In genomic region chr17:39461911-39462641, GRCh38 we compare ENCODE assay signal across 8 cellular contexts. TPM values are rescaled to one million over a fixed set of nuclear protein-coding genes. Genes with fewer than 3 reads are reported as not detected.
A peak's percentile ranks its signal among the peaks of the same experiment; 100 is the strongest.
DNase-seq lines count a peak whose midpoint lies in the region; ATAC-seq and TF ChIP-seq lines count a peak whose summit lies in the region.

No MANE protein-coding gene starts in this region.

- no peaks in the 10 kb centered on the region for H3K27me3 ChIP-seq in A673 (replicated peaks; ENCODE audit: insufficient read depth, low read depth, low read length, poor library complexity)
- H3K27me3 ChIP-seq in duodenal mucosa (ENCODE audit: control insufficient read depth in 1 of 2, insufficient read depth in 2 of 2, low read length in 2 of 2), result no peaks in the 10 kb centered on the region
- no peaks in the 10 kb centered on the region for H3K27me3 ChIP-seq in lower lobe of right lung (ENCODE audit: low read depth)

- H3K27ac Mint-ChIP-seq in stimulated activated naive B cell treated with anti-CD40 and anti-IgM and Interleukin-4, amounts not matched to agents 10 μg/mL and 1 μg/mL and 100 μg/mL, for 72 hours, result peak overlapping the region; percentile 96

- H3K4me1 Mint-ChIP-seq in stimulated activated naive B cell treated with anti-CD40 and anti-IgM and Interleukin-4, amounts not matched to agents 10 μg/mL and 1 μg/mL and 100 μg/mL, for 72 hours, result peaks cover 14 to 41% of the 10 kb centered on the region in 2 donors

- no peak for DNase-seq in A673 (ENCODE audit: low spot score)
- DNase-seq in UCSD-AML1 (lab: John Stamatoyannopoulos, UW; ENCODE audit: unreplicated experiment), result peak; percentile 27
- DNase-seq in lower lobe of right lung, result no peak
- no peak for DNase-seq in stimulated activated naive B cell treated with anti-CD40 and anti-IgM and Interleukin-4, amounts not matched to agents 10 μg/mL and 1 μg/mL and 100 μg/mL, for 72 hours
- no peak for DNase-seq in RPMI8226

- H3K9me3 ChIP-seq in A673 (ENCODE audit: low read depth, low read length, poor library complexity, severe bottlenecking) (no peaks in the 10 kb centered on the region), duodenal mucosa (ENCODE audit: control insufficient read depth in 1 of 2, low read length in 2 of 2) (no peaks in the 10 kb centered on the region), lower lobe of right lung (no peaks in the 10 kb centered on the region)

- no peak for TF ChIP-seq CTCF in A673 (conservative IDR thresholded peaks at IDR 0.05; ENCODE audit: low read depth, low read length)
- TF ChIP-seq CTCF in lower lobe of right lung (IDR thresholded peaks at IDR 0.05), result no peak

- H3K36me3 ChIP-seq in A673 (ENCODE audit: insufficient read depth, low read length, poor library complexity, severe bottlenecking) (no peaks in the 10 kb centered on the region), duodenal mucosa (ENCODE audit: control insufficient read depth in 1 of 2, insufficient read depth in 2 of 2, low read length in 2 of 2) (no peaks in the 10 kb centered on the region), lower lobe of right lung (peaks cover 6% of the 10 kb centered on the region)

- ATAC-seq in GM18505 (IDR thresholded peaks at IDR 0.05; ENCODE audit: unreplicated experiment) (peak; percentile 32), HG03439 (IDR thresholded peaks at IDR 0.05; ENCODE audit: unreplicated experiment) (peak; percentile 4), lower lobe of right lung (peak; percentile 92)
- ATAC-seq in stimulated activated naive B cell treated with anti-CD40 and anti-IgM and Interleukin-4, amounts not matched to agents 10 μg/mL and 1 μg/mL and 100 μg/mL, for 72 hours (replicated peaks), result peak; percentile 10 to 19

- intact Hi-C loops in A673 (cut with micrococcal nuclease; ENCODE audit: unreplicated experiment), result no loop called here
- intact Hi-C loops in lower lobe of right lung (cut with DNase I), result no loop called here

- H3K9me3 Mint-ChIP-seq in stimulated activated naive B cell treated with anti-CD40 and anti-IgM and Interleukin-4, amounts not matched to agents 10 μg/mL and 1 μg/mL and 100 μg/mL, for 72 hours, result no peaks in the 10 kb centered on the region

- H3K36me3 Mint-ChIP-seq in stimulated activated naive B cell treated with anti-CD40 and anti-IgM and Interleukin-4, amounts not matched to agents 10 μg/mL and 1 μg/mL and 100 μg/mL, for 72 hours, result peaks cover 20 to 23% of the 10 kb centered on the region in 2 donors

- H3K27ac ChIP-seq in A673 (ENCODE audit: low read depth, low read length, poor library complexity, severe bottlenecking) (peak overlapping the region; percentile 94), duodenal mucosa (ENCODE audit: low read depth, low read length) (peak overlapping the region; percentile 95), lower lobe of right lung (peak overlapping the region; percentile 98)

- BruUV-seq in A673 (replicated peaks; lab: Mats Ljungman, UMichigan), result no TSS peak

- H3K9ac ChIP-seq in duodenal mucosa (ENCODE audit: low read depth in 1 of 2, low read length in 2 of 2), result peak overlapping the region; percentile 79 to 98

- H3K4me3 ChIP-seq in A673 (ENCODE audit: low read depth, low read length, poor library complexity, severe bottlenecking) (peak overlapping the region; percentile 75), duodenal mucosa (ENCODE audit: low read depth in 1 of 2, low read length in 2 of 2) (peak overlapping the region; percentile 89 to 92), lower lobe of right lung (peak overlapping the region; percentile 98)

- H3K27me3 Mint-ChIP-seq in stimulated activated naive B cell treated with anti-CD40 and anti-IgM and Interleukin-4, amounts not matched to agents 10 μg/mL and 1 μg/mL and 100 μg/mL, for 72 hours, result no peaks in the 10 kb centered on the region

- H3K4me1 ChIP-seq in A673 (ENCODE audit: insufficient read depth, low read length, poor library complexity, severe bottlenecking), result no peaks in the 10 kb centered on the region
- H3K4me1 ChIP-seq in duodenal mucosa (ENCODE audit: control insufficient read depth in 1 of 2, insufficient read depth in 2 of 2, low read length in 2 of 2), result peaks cover 10 to 30% of the 10 kb centered on the region in 2 donors
- H3K4me1 ChIP-seq in lower lobe of right lung, result peaks cover 38% of the 10 kb centered on the region

- POLR2A ChIA-PET in A673 (lab: Charles Lee; ENCODE audit: low non-redundant PET), result interaction anchor here (0.6 kb wide), 1 partner anchor 11 kb away, joined by 3 read pairs; the partner anchor contains the start of gene MED1

- CTCF ChIA-PET in A673 (lab: Charles Lee), result no interaction called here

- no peak for TF ChIP-seq POLR2A in GM18505 (IDR thresholded peaks at IDR 0.05; ENCODE audit: borderline replicate concordance, extremely low read depth, insufficient read depth, insufficient read length)

- H3K4me3 Mint-ChIP-seq in stimulated activated naive B cell treated with anti-CD40 and anti-IgM and Interleukin-4, amounts not matched to agents 10 μg/mL and 1 μg/mL and 100 μg/mL, for 72 hours, result peak overlapping the region; percentile 86 to 91

RNA-seq across cellular contexts. Expression of gene CDK12, which starts 0.8 kb away (rescaled TPM):
- total RNA-seq in A673 (2021), result 43.5 TPM in 2 replicates
- 53.7 TPM for total RNA-seq in lower lobe of right lung

RNA-seq across cellular contexts. Expression of gene MED1, which starts 11.0 kb away (rescaled TPM):
- total RNA-seq in A673 (2021) (39.2 and 41.5 TPM in 2 replicates), lower lobe of right lung (33.6 TPM)

Comparison
In these comparisons a context has a peak if more than half of its experiments do, and no peak if none do; other contexts are left out.
1. ATAC-seq: peak in every context shown above with its lines; median percentile 92 in lower lobe of right lung; 32 in GM18505; 14 in stimulated activated naive B cell treated with anti-CD40 and anti-IgM and Interleukin-4, amounts not matched to agents 10 μg/mL and 1 μg/mL and 100 μg/mL, for 72 hours; 4 in HG03439.